ENCODE assay signal across 20 cellular contexts in genomic region chrX:9859711-9860555, GRCh38.
DNase-seq lines count a peak whose midpoint lies in the region; ATAC-seq and TF ChIP-seq lines count a peak whose summit lies in the region.
"Had no signal": no experiment of that assay in that cellular context is flagged by ENCODE, and none has a peak within 500 bp of the region (broad histone marks: within the 10 kb centered on the region; RNA-seq: fewer than 3 reads in every experiment).

No MANE protein-coding gene starts in this region.

- H3K27ac ChIP-seq in Karpas-422 (ENCODE audit: low read length) (no peak overlapping the region), mesenchymal stem cell (ENCODE audit: low read length, poor library complexity, severe bottlenecking) (peak overlapping the region; percentile 57)
- H3K27ac ChIP-seq: esophagus muscularis mucosa, KMS-11, parathyroid adenoma, SJCRH30 had no signal

- POLR2A ChIA-PET in AG04449 (lab: Yijun Ruan, JAX), result no interaction called here

- H3K9me3 ChIP-seq in Karpas-422 (ENCODE audit: low read length) (no peaks in the 10 kb centered on the region), mesenchymal stem cell (ENCODE audit: control insufficient read depth, low read length) (no peaks in the 10 kb centered on the region), T-helper 17 cell (ENCODE audit: control insufficient read depth, low read length, poor library complexity, severe bottlenecking) (no peaks in the 10 kb centered on the region)
- H3K9me3 ChIP-seq: SJCRH30 had no signal

- H3K27me3 ChIP-seq in Karpas-422 (ENCODE audit: low read length) (no peaks in the 10 kb centered on the region), mesenchymal stem cell (ENCODE audit: control insufficient read depth in 1 of 2, insufficient read depth in 1 of 2, low read length in 2 of 2) (peaks cover 0 to 12% of the 10 kb centered on the region in 2 experiments)
- H3K27me3 ChIP-seq: esophagus muscularis mucosa, upper lobe of left lung had no signal

- H3K27ac Mint-ChIP-seq in T-helper 17 cell, result no peak overlapping the region

- peaks cover 3% of the 10 kb centered on the region for H3K4me1 Mint-ChIP-seq in T-helper 17 cell

- H4K20me1 ChIP-seq in Karpas-422 (ENCODE audit: insufficient read depth, low read depth, low read length), result no peaks in the 10 kb centered on the region

- ATAC-seq in HG02798 (IDR thresholded peaks at IDR 0.05; ENCODE audit: poor library complexity, unreplicated experiment), result no peak
- no peak for ATAC-seq in T-helper 17 cell
- ATAC-seq: left lobe of liver had no signal

- no peaks in the 10 kb centered on the region for H3K9me2 ChIP-seq in Karpas-422 (replicated peaks; ENCODE audit: insufficient read depth, low read length)

- peak overlapping the region; percentile 29 to 80 for H2BK12ac ChIP-seq in mesenchymal stem cell (ENCODE audit: low read length in 2 of 2)

- peak overlapping the region; percentile 64 for H4K91ac ChIP-seq in mesenchymal stem cell (ENCODE audit: low read length)

- 12% methylated on average over 13 of the region's 14 CpGs for WGBS in mesenchymal stem cell

- peak overlapping the region; percentile 98 for H2AK5ac ChIP-seq in mesenchymal stem cell (ENCODE audit: low read length, severe bottlenecking)

- H3K36me3 Mint-ChIP-seq in T-helper 17 cell (ENCODE audit: low read depth), result no peaks in the 10 kb centered on the region

- peak overlapping the region; percentile 30 for H4K8ac ChIP-seq in mesenchymal stem cell (ENCODE audit: low read length)

- peak overlapping the region; percentile 62; the same call in 1 of the 2 replicates for H2AFZ ChIP-seq in Karpas-422 (ENCODE audit: low read length)
- H2AFZ ChIP-seq in mesenchymal stem cell (ENCODE audit: low read depth, low read length), result no peak overlapping the region
- H2AFZ ChIP-seq: parathyroid adenoma had no signal

- peak overlapping the region in 1 of 2 experiments; percentile 71 for H3K14ac ChIP-seq in mesenchymal stem cell (ENCODE audit: low read length in 2 of 2)

- H2BK15ac ChIP-seq in mesenchymal stem cell (ENCODE audit: low read depth, poor library complexity, severe bottlenecking), result no peak overlapping the region

- H3K9ac ChIP-seq in Karpas-422 (ENCODE audit: low read length) (no peak overlapping the region), mesenchymal stem cell (ENCODE audit: low read length) (no peak overlapping the region)
- H3K9ac ChIP-seq: KMS-11, parathyroid adenoma had no signal

- H3K27me3 Mint-ChIP-seq in T-helper 17 cell, result peaks cover 5% of the 10 kb centered on the region

- DNase-seq in AG04449 (ENCODE audit: low read depth, low spot score), result peak; percentile 40
- peak; percentile 57 for DNase-seq in Karpas-422
- DNase-seq in astrocyte of the hippocampus (ENCODE audit: low read depth, low spot score), result peak; percentile 49
- DNase-seq in mesenchymal stem cell, result peak; percentile 88
- DNase-seq in stimulated activated CD4-positive, alpha-beta T cell treated with anti-CD3 and anti-CD28 coated beads, Interleukin-12 subunit alpha, Interleukin-12 subunit beta, amount 100 ng/mL, for 4 hours, result no peak
- DNase-seq in T-helper 17 cell, result no peak
- no peak for DNase-seq in HuH-7.5 (ENCODE audit: low spot score)
- DNase-seq: 8988T; activated CD4-positive, alpha-beta T cell treated with anti-CD3 and anti-CD28 coated beads, Interleukin-2, amount 50 U/mL, for 1 hour; activated naive CD4-positive, alpha-beta T cell treated with Interleukin-2 at 50 U/mL for 16 hours; NCI-H1436; NCI-H226; SJCRH30; stimulated activated naive CD4-positive, alpha-beta T cell treated with Interleukin-2 at 50 U/mL for 16 hours; upper lobe of left lung had no signal

- H3K4me1 ChIP-seq in Karpas-422 (ENCODE audit: low read length), result peaks cover 12% of the 10 kb centered on the region
- peaks cover 17% of the 10 kb centered on the region for H3K4me1 ChIP-seq in mesenchymal stem cell (ENCODE audit: control insufficient read depth, insufficient read depth, low read depth, low read length)
- H3K4me1 ChIP-seq: esophagus muscularis mucosa, parathyroid adenoma, SJCRH30 had no signal

- no peak for TF ChIP-seq CTCF in AG04449 (IDR thresholded peaks at IDR 0.05; ENCODE audit: insufficient read depth, low read length, missing control alignments)

- CTCF ChIA-PET in AG04449 (lab: Yijun Ruan, JAX), result interaction anchor here (1.0 kb wide), 1 partner anchor 13 kb away, joined by 3 read pairs; no protein-coding TSS in a partner anchor

- no peak overlapping the region for H2BK5ac ChIP-seq in mesenchymal stem cell (ENCODE audit: low read depth, low read length, poor library complexity, severe bottlenecking)

- H3K23ac ChIP-seq in mesenchymal stem cell (ENCODE audit: low read length in 2 of 2), result no peak overlapping the region

- H3K18ac ChIP-seq in mesenchymal stem cell (ENCODE audit: low read depth in 1 of 2, low read length in 2 of 2), result peak overlapping the region; percentile 58 to 92

- H3K79me1 ChIP-seq in mesenchymal stem cell (replicated peaks; ENCODE audit: low read length, poor library complexity, severe bottlenecking), result peaks cover 6% of the 10 kb centered on the region

- H3K4me2 ChIP-seq in Karpas-422 (ENCODE audit: low read depth, low read length, poor library complexity, severe bottlenecking) (peak overlapping the region; percentile 38), mesenchymal stem cell (ENCODE audit: low read length, poor library complexity, severe bottlenecking) (no peak overlapping the region)
- H3K4me2 ChIP-seq: KMS-11 had no signal

- no peak overlapping the region for H3K4me3 Mint-ChIP-seq in T-helper 17 cell

- no peaks in the 10 kb centered on the region for H3K79me2 ChIP-seq in Karpas-422 (ENCODE audit: low read length)
- H3K79me2 ChIP-seq: parathyroid adenoma had no signal

- peak overlapping the region; percentile 87 to 88 for H3K4ac ChIP-seq in mesenchymal stem cell (ENCODE audit: low read depth in 1 of 2, low read length in 2 of 2)

- H3K36me3 ChIP-seq in Karpas-422 (ENCODE audit: insufficient read depth, low read length) (no peaks in the 10 kb centered on the region), mesenchymal stem cell (ENCODE audit: control insufficient read depth in 1 of 2, insufficient read depth in 2 of 2, low read depth in 1 of 2, low read length in 2 of 2) (peaks cover 0 to 7% of the 10 kb centered on the region in 2 experiments)
- H3K36me3 ChIP-seq: esophagus muscularis mucosa, SJCRH30, upper lobe of left lung had no signal

- H2BK120ac ChIP-seq in mesenchymal stem cell (ENCODE audit: low read depth, low read length), result no peak overlapping the region

- H3K4me3 ChIP-seq in AG04449 (ENCODE audit: low read depth, low read length) (no peak overlapping the region), Karpas-422 (ENCODE audit: low read length) (no peak overlapping the region), mesenchymal stem cell (ENCODE audit: insufficient read depth in 1 of 2, low read depth in 1 of 2, low read length in 2 of 2) (no peak overlapping the region)
- H3K4me3 ChIP-seq: esophagus muscularis mucosa, SJCRH30, upper lobe of left lung had no signal

Comparison
In these comparisons a context has a peak if more than half of its experiments do, and no peak if none do; other contexts are left out.
1. DNase-seq: peak in AG04449 (single experiment), Karpas-422 (single experiment), astrocyte of the hippocampus (single experiment) and mesenchymal stem cell (single experiment); none in stimulated activated CD4-positive, alpha-beta T cell treated with anti-CD3 and anti-CD28 coated beads, Interleukin-12 subunit alpha, Interleukin-12 subunit beta, amount 100 ng/mL, for 4 hours (single experiment), T-helper 17 cell (0 of 3) and HuH-7.5 (single experiment).